In genomic region chr5:95988094-95988493, GRCh38 we compare ENCODE assay signal across 18 cellular contexts. TPM values are rescaled to one million over a fixed set of nuclear protein-coding genes. Genes with fewer than 3 reads are reported as not detected.
DNase-seq lines count a peak whose midpoint lies in the region; ATAC-seq and TF ChIP-seq lines count a peak whose summit lies in the region.
"Had no signal": no experiment of that assay in that cellular context is flagged by ENCODE, and none has a peak within 500 bp of the region (broad histone marks: within the 10 kb centered on the region; RNA-seq: fewer than 3 reads in every experiment).

No MANE protein-coding gene starts in this region.

- H3K9me2 ChIP-seq in hepatocyte (replicated peaks; ENCODE audit: insufficient read depth): no peaks in the 10 kb centered on the region

- no peak overlapping the region for H3K9ac ChIP-seq in neuronal stem cell (ENCODE audit: low read depth, low read length, poor library complexity)

- H3K27me3 ChIP-seq in hepatocyte: no peaks in the 10 kb centered on the region
- no peaks in the 10 kb centered on the region for H3K27me3 ChIP-seq in neuronal stem cell (ENCODE audit: control insufficient read depth in 3 of 3, insufficient read depth in 3 of 3, low read depth in 1 of 3, low read length in 3 of 3)

- no peak overlapping the region for H2BK120ac ChIP-seq in neuronal stem cell (ENCODE audit: low read depth, low read length)

- H3K4me3 ChIP-seq in hepatocyte: no peak overlapping the region
- H3K4me3 ChIP-seq in neuronal stem cell (ENCODE audit: low read length in 2 of 2): no peak overlapping the region
- H3K4me3 ChIP-seq: SK-N-MC had no signal

- H3K36me3 ChIP-seq in hepatocyte (replicated peaks; ENCODE audit: insufficient read depth, low read depth) (no peaks in the 10 kb centered on the region), neuronal stem cell (replicated peaks in 1 of 2; ENCODE audit: control insufficient read depth in 2 of 2, insufficient read depth in 2 of 2, low read length in 2 of 2) (no peaks in the 10 kb centered on the region)

- in situ Hi-C loops in GM13976 (cut with MboI; ENCODE audit: low sequenced_read_pairs, unreplicated experiment): no loop called here

- H3K36me3 Mint-ChIP-seq in effector memory CD8-positive, alpha-beta T cell (ENCODE audit: insufficient read depth): no peaks in the 10 kb centered on the region
- H3K36me3 Mint-ChIP-seq: CD14-positive monocyte had no signal

- no peak overlapping the region for H3K14ac ChIP-seq in neuronal stem cell (ENCODE audit: low read length)

- H4K91ac ChIP-seq in neuronal stem cell (ENCODE audit: low read depth, low read length, poor library complexity): no peak overlapping the region

- TF ChIP-seq CTCF in hepatocyte (IDR thresholded peaks at IDR 0.05; ENCODE audit: poor library complexity) (no peak), GM13976 (IDR thresholded peaks at IDR 0.05; ENCODE audit: borderline replicate concordance, control extremely low read depth, extremely low read depth, insufficient read depth, missing control alignments) (no peak)

- H3K27ac Mint-ChIP-seq in effector memory CD8-positive, alpha-beta T cell: no peak overlapping the region
- H3K27ac Mint-ChIP-seq: CD14-positive monocyte, H9 had no signal

- H3K4ac ChIP-seq in neuronal stem cell (ENCODE audit: low read length): no peak overlapping the region

- no peaks in the 10 kb centered on the region for H3K79me2 ChIP-seq in hepatocyte

- H3K9me3 ChIP-seq in hepatocyte (ENCODE audit: low read depth) (no peaks in the 10 kb centered on the region), neuronal stem cell (replicated peaks in 1 of 2; ENCODE audit: control insufficient read depth in 2 of 2, insufficient read depth in 1 of 2, low read depth in 1 of 2, low read length in 2 of 2) (no peaks in the 10 kb centered on the region)

- H3K18ac ChIP-seq in neuronal stem cell (ENCODE audit: low read length): no peak overlapping the region

- H4K8ac ChIP-seq in neuronal stem cell (ENCODE audit: low read depth, low read length): no peak overlapping the region

- H2BK12ac ChIP-seq in neuronal stem cell (ENCODE audit: low read length): no peak overlapping the region

- H3K79me1 ChIP-seq in neuronal stem cell (ENCODE audit: low read depth, low read length): no peaks in the 10 kb centered on the region

- no peak overlapping the region for H3K4me3 Mint-ChIP-seq in effector memory CD8-positive, alpha-beta T cell
- H3K4me3 Mint-ChIP-seq: CD14-positive monocyte, H9 had no signal

- H3K27me3 Mint-ChIP-seq in effector memory CD8-positive, alpha-beta T cell: peaks cover 0 to 7% of the 10 kb centered on the region in 2 donors

- H4K20me1 ChIP-seq in hepatocyte (ENCODE audit: insufficient read depth, poor library complexity, severe bottlenecking): no peaks in the 10 kb centered on the region

- 70% methylated on average over 4 of the region's 4 CpGs for WGBS in hepatocyte (ENCODE audit: low lambda C conversion rate, missing lambda C conversion rate)
- WGBS in neuronal stem cell (ENCODE audit: extremely low coverage in 2 of 2, insufficient read length in 2 of 2, insufficient replicate concordance in 1 of 2), 2 donors: no CpG with 5 or more reads among the region's 4 CpGs

- H3K9me3 Mint-ChIP-seq in effector memory CD8-positive, alpha-beta T cell: no peaks in the 10 kb centered on the region
- H3K9me3 Mint-ChIP-seq: CD14-positive monocyte, H9 had no signal

- no peak overlapping the region for H2AK5ac ChIP-seq in neuronal stem cell (ENCODE audit: low read depth, low read length)

- H3K27ac ChIP-seq in hepatocyte (peak overlapping the region; percentile 90), neuronal stem cell (replicated peaks; ENCODE audit: low read length) (no peak overlapping the region)
- H3K27ac ChIP-seq: SK-N-MC had no signal

- H2AFZ ChIP-seq in hepatocyte: no peak overlapping the region
- no peak overlapping the region for H2AFZ ChIP-seq in neuronal stem cell (ENCODE audit: low read length)

- H3K4me2 ChIP-seq in hepatocyte (peak overlapping the region; percentile 56), neuronal stem cell (ENCODE audit: insufficient read depth, low read length, poor library complexity, severe bottlenecking) (no peak overlapping the region)

- no peak for ATAC-seq in effector memory CD8-positive, alpha-beta T cell (replicated peaks)
- no peak for ATAC-seq in HG02973 (IDR thresholded peaks at IDR 0.05; ENCODE audit: unreplicated experiment)

- H2BK15ac ChIP-seq in neuronal stem cell (ENCODE audit: low read length): no peak overlapping the region

- no peak overlapping the region for H2BK5ac ChIP-seq in neuronal stem cell (ENCODE audit: low read length)

- no peaks in the 10 kb centered on the region for H3K4me1 Mint-ChIP-seq in effector memory CD8-positive, alpha-beta T cell (ENCODE audit: low read depth in 2 of 2)
- H3K4me1 Mint-ChIP-seq: CD14-positive monocyte had no signal

- DNase-seq in NCI-H69 (lab: John Stamatoyannopoulos, UW) (peak; percentile 22), hepatocyte (ENCODE audit: low spot score) (no peak), neuronal stem cell (ENCODE audit: low spot score) (peak; percentile 15), cerebellum (ENCODE audit: low spot score) (no peak), GM13976 (ENCODE audit: low spot score) (no peak)
- no peak for DNase-seq in effector memory CD8-positive, alpha-beta T cell
- DNase-seq: AML-193, DMS 273 treated with DMSO at 0.1 percent for 48 hours, DND-41, H9, NCI-H1105, NCI-H1694 treated with DMSO at 0.1 percent for 48 hours, NCI-H2227 treated with DMSO at 0.1 percent for 48 hours, NCI-H510A treated with DMSO at 0.1 percent for 48 hours, SHP77 had no signal

- H3K23ac ChIP-seq in neuronal stem cell (ENCODE audit: low read depth, low read length, poor library complexity): no peak overlapping the region

- H3K4me1 ChIP-seq in hepatocyte (ENCODE audit: insufficient read depth) (peaks cover 39% of the 10 kb centered on the region), neuronal stem cell (ENCODE audit: control insufficient read depth in 2 of 2, insufficient read depth in 1 of 2, low read depth in 1 of 2, low read length in 2 of 2) (no peaks in the 10 kb centered on the region)

RNA-seq across cellular contexts. Expression of gene ELL2, which starts 26.4 kb away (rescaled TPM):
- total RNA-seq in hepatocyte (51.1 and 56.0 TPM in 2 replicates), cerebellum (5.4 TPM)
- 31.9 and 34.6 TPM in 2 replicates for polyA plus RNA-seq in hepatocyte
- 5.8 TPM for polyA plus RNA-seq in neuronal stem cell (2013, experiment 1 of 2)
- 6.5 TPM for polyA plus RNA-seq in neuronal stem cell (2013, experiment 2 of 2)

Comparison
In these comparisons a context has a peak if more than half of its experiments do, and no peak if none do; other contexts are left out.
1. DNase-seq: peak in NCI-H69 (single experiment) and neuronal stem cell (single experiment); none in hepatocyte (single experiment), effector memory CD8-positive, alpha-beta T cell (0 of 3), cerebellum (single experiment) and GM13976 (single experiment).